In the genomic region with DNA sequence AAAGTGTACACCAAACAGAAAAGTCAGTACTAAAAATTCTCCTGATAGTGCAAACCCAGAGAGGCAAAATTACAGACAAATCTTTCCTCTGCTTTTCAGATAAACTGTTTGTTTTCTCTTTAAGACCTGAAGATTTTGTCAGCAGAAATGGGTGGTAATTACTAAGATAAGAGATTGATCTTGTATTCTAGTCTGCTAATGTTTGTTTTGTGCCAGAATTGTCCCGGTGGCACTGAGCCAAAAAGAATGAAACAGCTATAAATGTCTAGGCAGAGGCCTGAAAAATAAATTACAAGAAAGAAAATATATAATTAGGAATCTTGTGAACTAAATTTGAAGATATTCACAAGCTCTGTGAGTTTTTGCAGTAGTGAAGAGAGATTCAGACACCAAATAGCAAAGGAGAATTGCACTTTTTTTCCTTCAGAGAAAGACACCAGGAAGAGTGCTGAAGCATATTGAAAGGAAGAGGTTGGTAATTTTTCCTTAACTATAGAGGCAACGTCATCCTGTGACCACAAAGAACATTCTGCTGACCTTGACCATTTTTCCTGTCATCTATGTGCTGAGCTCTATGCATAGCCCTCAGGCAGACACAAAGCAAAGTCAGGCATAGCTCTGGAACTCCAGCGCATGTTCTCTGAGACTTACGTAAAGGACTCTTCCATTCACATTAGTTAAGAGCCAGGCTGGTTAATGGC, we compare ENCODE assay signal across 13 cellular contexts.
DNase-seq lines count a peak whose midpoint lies in the region; ATAC-seq, FAIRE-seq and TF ChIP-seq lines count a peak whose summit lies in the region.
"Had no signal": no experiment of that assay in that cellular context is flagged by ENCODE, and none has a peak within 500 bp of the region (broad histone marks: within the 10 kb centered on the region; RNA-seq: fewer than 3 reads in every experiment).

No MANE protein-coding gene starts in this region.

- in situ Hi-C loops in Caki2 (cut with HindIII; ENCODE audit: low pct_unique_long_range_greater_than_20kb, low sequenced_read_pairs) (no loop called here), HepG2 (cut with HindIII; ENCODE audit: extremely low pct_ligation_motif_present, low pct_unique_long_range_greater_than_20kb) (no loop called here)

- peaks cover 9% of the 10 kb centered on the region for H3K4me1 Mint-ChIP-seq in activated CD8-positive, alpha-beta T cell treated with anti-CD3 and anti-CD28 coated beads, Interleukin-2, amount 10 ng/mL, durations not matched to agents 7 days and 5 days (ENCODE audit: low read depth)

- TF ChIP-seq POLR2A in HepG2 (IDR thresholded peaks at IDR 0.05; ENCODE audit: insufficient read depth in 1 of 2, low read depth in 2 of 2, low read length in 2 of 2): no peak

- POLR2A ChIA-PET in HepG2 (lab: Yijun Ruan, JAX): no interaction called here
- POLR2A ChIA-PET in activated CD8-positive, alpha-beta T cell treated with anti-CD3 and anti-CD28 coated beads, Interleukin-2, amount 10 ng/mL, durations not matched to agents 7 days and 5 days (lab: Charles Lee): no interaction called here

- TF ChIP-seq RAD21 in HepG2 (CRISPR knock-in tag; IDR thresholded peaks at IDR 0.05): no peak

- H3K4me1 ChIP-seq in HepG2 (ENCODE audit: insufficient read depth, low read length): no peaks in the 10 kb centered on the region

- no peak overlapping the region for H3K4me3 Mint-ChIP-seq in activated CD8-positive, alpha-beta T cell treated with anti-CD3 and anti-CD28 coated beads, Interleukin-2, amount 10 ng/mL, durations not matched to agents 7 days and 5 days

- no peaks in the 10 kb centered on the region for H3K79me2 ChIP-seq in HepG2 (ENCODE audit: insufficient read depth, low read length)

- no peaks in the 10 kb centered on the region for H3K9me3 Mint-ChIP-seq in activated CD8-positive, alpha-beta T cell treated with anti-CD3 and anti-CD28 coated beads, Interleukin-2, amount 10 ng/mL, durations not matched to agents 7 days and 5 days (ENCODE audit: insufficient read depth)

- no peak for ATAC-seq in HepG2
- no peak for ATAC-seq in HG03469 (IDR thresholded peaks at IDR 0.05; ENCODE audit: unreplicated experiment)
- no peak for ATAC-seq in activated CD8-positive, alpha-beta T cell treated with anti-CD3 and anti-CD28 coated beads, Interleukin-2, amount 10 ng/mL, durations not matched to agents 7 days and 5 days

- H4K20me1 ChIP-seq in HepG2 (ENCODE audit: insufficient read depth, low read length): no peaks in the 10 kb centered on the region
- H4K20me1 ChIP-seq: BLaER1 treated with 17β-estradiol and CSF1 and Interleukin-3, amounts not matched to agents 10 nM and 100 nM had no signal

- H3K36me3 Mint-ChIP-seq in activated CD8-positive, alpha-beta T cell treated with anti-CD3 and anti-CD28 coated beads, Interleukin-2, amount 10 ng/mL, durations not matched to agents 7 days and 5 days (ENCODE audit: low read depth): no peaks in the 10 kb centered on the region

- DNase-seq in Caki2 (ENCODE audit: low read depth) (peak; percentile 6), NCI-H1417 treated with DMSO at 0.1 percent for 48 hours (lab: John Stamatoyannopoulos, UW) (peak; percentile 28), astrocyte of the hippocampus (ENCODE audit: low read depth, low spot score) (peak; percentile 21), HepG2 (ENCODE audit: low spot score) (no peak), posterior vena cava (ENCODE audit: low spot score) (no peak), MG63 (no peak)
- DNase-seq in activated CD8-positive, alpha-beta T cell treated with anti-CD3 and anti-CD28 coated beads, Interleukin-2, amount 10 ng/mL, durations not matched to agents 7 days and 5 days: no peak
- DNase-seq: central memory CD4-positive, alpha-beta T cell; NCI-H2081; stimulated activated CD4-positive, alpha-beta T cell treated with anti-CD3 and anti-CD28 coated beads, Interleukin-1b, Interleukin-23, amount 100 ng/mL, for 48 hours; tibial artery had no signal

- H3K9ac ChIP-seq in HepG2 (ENCODE audit: insufficient read depth, low read depth, low read length): no peak overlapping the region

- H2AFZ ChIP-seq in HepG2 (ENCODE audit: low read length): no peak overlapping the region

- WGBS in HepG2 (ENCODE audit: low lambda C conversion rate): under 1% methylated on average over 3 of the region's 4 CpGs

- H3K27me3 ChIP-seq in HepG2 (ENCODE audit: control insufficient read depth in 1 of 2, insufficient read depth in 2 of 2, low read length in 2 of 2): no peaks in the 10 kb centered on the region; a peak in 1 of 5 replicates
- no peaks in the 10 kb centered on the region for H3K27me3 ChIP-seq in MG63
- H3K27me3 ChIP-seq: BLaER1 treated with 17β-estradiol and CSF1 and Interleukin-3, amounts not matched to agents 10 nM and 100 nM; tibial artery had no signal

- CTCF ChIA-PET in HepG2 (lab: Yijun Ruan, JAX; ENCODE audit: low intra/inter-chr PET ratio, low total read pairs): no interaction called here
- CTCF ChIA-PET in activated CD8-positive, alpha-beta T cell treated with anti-CD3 and anti-CD28 coated beads, Interleukin-2, amount 10 ng/mL, durations not matched to agents 7 days and 5 days (lab: Charles Lee): no interaction called here

- H3K9me3 ChIP-seq in HepG2 (ENCODE audit: low read length): no peaks in the 10 kb centered on the region
- H3K9me3 ChIP-seq in MG63: no peaks in the 10 kb centered on the region
- H3K9me3 ChIP-seq: BLaER1 treated with 17β-estradiol and CSF1 and Interleukin-3, amounts not matched to agents 10 nM and 100 nM; tibial artery had no signal

- no peak overlapping the region for H3K27ac ChIP-seq in HepG2 (ENCODE audit: extremely low read length, insufficient read depth, low read length)
- H3K27ac ChIP-seq: tibial artery had no signal

- H3K4me3 ChIP-seq in HepG2 (replicated peaks in 1 of 3; ENCODE audit: insufficient read depth in 1 of 3, low read depth in 2 of 3, low read length in 3 of 3) (no peak overlapping the region), MG63 (no peak overlapping the region)
- H3K4me3 ChIP-seq: BLaER1 treated with 17β-estradiol and CSF1 and Interleukin-3, amounts not matched to agents 10 nM and 100 nM; tibial artery had no signal

- no peaks in the 10 kb centered on the region for H3K27me3 Mint-ChIP-seq in activated CD8-positive, alpha-beta T cell treated with anti-CD3 and anti-CD28 coated beads, Interleukin-2, amount 10 ng/mL, durations not matched to agents 7 days and 5 days (ENCODE audit: low read depth)

- no peak for TF ChIP-seq CTCF in HepG2 (CRISPR knock-in tag; IDR thresholded peaks at IDR 0.05)

- H3K36me3 ChIP-seq in HepG2 (replicated peaks in 1 of 2; ENCODE audit: control insufficient read depth in 1 of 2, insufficient read depth in 2 of 2, low read length in 2 of 2) (no peaks in the 10 kb centered on the region), MG63 (no peaks in the 10 kb centered on the region)
- H3K36me3 ChIP-seq: BLaER1 treated with 17β-estradiol and CSF1 and Interleukin-3, amounts not matched to agents 10 nM and 100 nM; tibial artery had no signal

- H3K27ac Mint-ChIP-seq in activated CD8-positive, alpha-beta T cell treated with anti-CD3 and anti-CD28 coated beads, Interleukin-2, amount 10 ng/mL, durations not matched to agents 7 days and 5 days: no peak overlapping the region

- no TSS peak for BruUV-seq in HepG2 (replicated peaks; lab: Mats Ljungman, UMichigan)

- H3K4me2 ChIP-seq in HepG2 (ENCODE audit: low read depth, low read length): no peak overlapping the region

- TF ChIP-seq EP300 in HepG2 (IDR thresholded peaks at IDR 0.05; ENCODE audit: low read depth in 2 of 2, low read length in 2 of 2): no peak
- TF ChIP-seq EP300 in HepG2 (CRISPR knock-in tag; IDR thresholded peaks at IDR 0.05; ENCODE audit: borderline replicate concordance): no peak

- no peak for FAIRE-seq in HepG2 (lab: Jason Lieb, UNC)

- intact Hi-C loops in HepG2 (cut with micrococcal nuclease; ENCODE audit: unreplicated experiment) (no loop called here), posterior vena cava (cut with DNase I) (loop anchor here in 1 of 2 donors (5.0 kb wide), 1 partner anchor 1801 kb away; no protein-coding TSS in a partner anchor)

TF ChIP-seq in HepG2, 621 proteins besides CTCF, POLR2A, EP300 and RAD21:
- TF ChIP-seq, protein P1, sequence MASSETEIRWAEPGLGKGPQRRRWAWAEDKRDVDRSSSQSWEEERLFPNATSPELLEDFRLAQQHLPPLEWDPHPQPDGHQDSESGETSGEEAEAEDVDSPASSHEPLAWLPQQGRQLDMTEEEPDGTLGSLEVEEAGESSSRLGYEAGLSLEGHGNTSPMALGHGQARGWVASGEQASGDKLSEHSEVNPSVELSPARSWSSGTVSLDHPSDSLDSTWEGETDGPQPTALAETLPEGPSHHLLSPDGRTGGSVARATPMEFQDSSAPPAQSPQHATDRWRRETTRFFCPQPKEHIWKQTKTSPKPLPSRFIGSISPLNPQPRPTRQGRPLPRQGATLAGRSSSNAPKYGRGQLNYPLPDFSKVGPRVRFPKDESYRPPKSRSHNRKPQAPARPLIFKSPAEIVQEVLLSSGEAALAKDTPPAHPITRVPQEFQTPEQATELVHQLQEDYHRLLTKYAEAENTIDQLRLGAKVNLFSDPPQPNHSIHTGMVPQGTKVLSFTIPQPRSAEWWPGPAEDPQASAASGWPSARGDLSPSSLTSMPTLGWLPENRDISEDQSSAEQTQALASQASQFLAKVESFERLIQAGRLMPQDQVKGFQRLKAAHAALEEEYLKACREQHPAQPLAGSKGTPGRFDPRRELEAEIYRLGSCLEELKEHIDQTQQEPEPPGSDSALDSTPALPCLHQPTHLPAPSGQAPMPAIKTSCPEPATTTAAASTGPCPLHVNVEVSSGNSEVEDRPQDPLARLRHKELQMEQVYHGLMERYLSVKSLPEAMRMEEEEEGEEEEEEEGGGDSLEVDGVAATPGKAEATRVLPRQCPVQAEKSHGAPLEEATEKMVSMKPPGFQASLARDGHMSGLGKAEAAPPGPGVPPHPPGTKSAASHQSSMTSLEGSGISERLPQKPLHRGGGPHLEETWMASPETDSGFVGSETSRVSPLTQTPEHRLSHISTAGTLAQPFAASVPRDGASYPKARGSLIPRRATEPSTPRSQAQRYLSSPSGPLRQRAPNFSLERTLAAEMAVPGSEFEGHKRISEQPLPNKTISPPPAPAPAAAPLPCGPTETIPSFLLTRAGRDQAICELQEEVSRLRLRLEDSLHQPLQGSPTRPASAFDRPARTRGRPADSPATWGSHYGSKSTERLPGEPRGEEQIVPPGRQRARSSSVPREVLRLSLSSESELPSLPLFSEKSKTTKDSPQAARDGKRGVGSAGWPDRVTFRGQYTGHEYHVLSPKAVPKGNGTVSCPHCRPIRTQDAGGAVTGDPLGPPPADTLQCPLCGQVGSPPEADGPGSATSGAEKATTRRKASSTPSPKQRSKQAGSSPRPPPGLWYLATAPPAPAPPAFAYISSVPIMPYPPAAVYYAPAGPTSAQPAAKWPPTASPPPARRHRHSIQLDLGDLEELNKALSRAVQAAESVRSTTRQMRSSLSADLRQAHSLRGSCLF (CRISPR knock-in tag; IDR thresholded peaks at IDR 0.05; ENCODE audit: borderline replicate concordance): no peak
- TF ChIP-seq MAFK (conservative IDR thresholded peaks at IDR 0.05 in 1 of 2, IDR thresholded peaks at IDR 0.05 in 1 of 2; ENCODE audit: low read length in 2 of 2): peak; percentile 29 to 45; a peak in 2 of 4 replicates
- TF ChIP-seq EZH2 (conservative IDR thresholded peaks at IDR 0.05; ENCODE audit: low read depth, low read length): no peak

Comparison
In these comparisons a context has a peak if more than half of its experiments do, and no peak if none do; other contexts are left out.
1. DNase-seq: peak in Caki2 (single experiment), NCI-H1417 treated with DMSO at 0.1 percent for 48 hours (single experiment) and astrocyte of the hippocampus (single experiment); none in HepG2 (single experiment), posterior vena cava (single experiment), MG63 (single experiment) and activated CD8-positive, alpha-beta T cell treated with anti-CD3 and anti-CD28 coated beads, Interleukin-2, amount 10 ng/mL, durations not matched to agents 7 days and 5 days (single experiment).